8 cellular contexts compared by ENCODE assay signal in genomic region chr15:48176957-48177356, GRCh38.
DNase-seq lines count a peak whose midpoint lies in the region; ATAC-seq and TF ChIP-seq lines count a peak whose summit lies in the region.

No MANE protein-coding gene starts in this region.

- H4K20me1 ChIP-seq in DND-41 (ENCODE audit: insufficient read depth, low read length) = no peaks in the 10 kb centered on the region

- no peak overlapping the region for H3K27ac ChIP-seq in DND-41 (ENCODE audit: low read length)
- peak overlapping the region; percentile 74 for H3K27ac ChIP-seq in caudate nucleus (ENCODE audit: low read depth, low read length)

- H3K27me3 ChIP-seq in DND-41 (ENCODE audit: insufficient read depth, low read length, poor library complexity) (no peaks in the 10 kb centered on the region), neuron (ENCODE audit: insufficient read depth, low read length) (no peaks in the 10 kb centered on the region)

- H3K9me3 ChIP-seq in DND-41 (ENCODE audit: insufficient read depth, low read length, severe bottlenecking) (peaks cover 5% of the 10 kb centered on the region), neuron (ENCODE audit: low read length) (peaks cover 8% of the 10 kb centered on the region)

- no peak for DNase-seq in DND-41
- DNase-seq in caudate nucleus (lab: John Stamatoyannopoulos, UW) = no peak
- DNase-seq in DMS153 treated with DMSO at 0.1 percent for 48 hours (lab: John Stamatoyannopoulos, UW; ENCODE audit: unreplicated experiment) = no peak
- DNase-seq in 8988T = no peak
- DNase-seq in HPDE6-E6E7 (ENCODE audit: extremely low spot score) = no peak
- no peak for DNase-seq in head of caudate nucleus

- H3K4me3 ChIP-seq in DND-41 (ENCODE audit: low read depth in 1 of 2, low read length in 2 of 2) = peak overlapping the region; percentile 23 to 58; a peak in 3 of 4 replicates
- peak overlapping the region; percentile 83 for H3K4me3 ChIP-seq in neuron (ENCODE audit: low read length)

- intact Hi-C loops in head of caudate nucleus (cut with DNase I) = no loop called here

- ATAC-seq in DND-41 (ENCODE audit: insufficient read depth, low read depth) (no peak), HG02981 (IDR thresholded peaks at IDR 0.05; ENCODE audit: unreplicated experiment) (peak; percentile 34)

- peak overlapping the region; percentile 53 for H3K9ac ChIP-seq in DND-41 (ENCODE audit: low read depth, low read length)

- no peaks in the 10 kb centered on the region for H3K36me3 ChIP-seq in DND-41 (ENCODE audit: insufficient read depth, low read length)
- H3K36me3 ChIP-seq in neuron (ENCODE audit: insufficient read depth, low read length) = peaks cover 6% of the 10 kb centered on the region

- TF ChIP-seq CTCF in DND-41 (IDR thresholded peaks at IDR 0.05; ENCODE audit: borderline replicate concordance, extremely low read depth, low read length, poor library complexity, severe bottlenecking) = no peak

- no peak overlapping the region for H2AFZ ChIP-seq in DND-41 (ENCODE audit: low read depth, low read length)
- peak overlapping the region; percentile 96 for H2AFZ ChIP-seq in neuron (ENCODE audit: low read depth, low read length)

- H3K4me2 ChIP-seq in DND-41 (ENCODE audit: insufficient read depth, low read length) = peak overlapping the region; percentile 64

- H3K79me2 ChIP-seq in DND-41 (ENCODE audit: insufficient read depth, low read length) = peaks cover 29% of the 10 kb centered on the region

- H3K4me1 ChIP-seq in DND-41 (ENCODE audit: insufficient read depth, low read length) (peaks cover 9% of the 10 kb centered on the region; the same call in 1 of the 2 replicates), neuron (ENCODE audit: insufficient read depth, low read length) (peaks cover 21% of the 10 kb centered on the region)
